Comparison of ENCODE assay signal across 1 cellular context in the genomic region with DNA sequence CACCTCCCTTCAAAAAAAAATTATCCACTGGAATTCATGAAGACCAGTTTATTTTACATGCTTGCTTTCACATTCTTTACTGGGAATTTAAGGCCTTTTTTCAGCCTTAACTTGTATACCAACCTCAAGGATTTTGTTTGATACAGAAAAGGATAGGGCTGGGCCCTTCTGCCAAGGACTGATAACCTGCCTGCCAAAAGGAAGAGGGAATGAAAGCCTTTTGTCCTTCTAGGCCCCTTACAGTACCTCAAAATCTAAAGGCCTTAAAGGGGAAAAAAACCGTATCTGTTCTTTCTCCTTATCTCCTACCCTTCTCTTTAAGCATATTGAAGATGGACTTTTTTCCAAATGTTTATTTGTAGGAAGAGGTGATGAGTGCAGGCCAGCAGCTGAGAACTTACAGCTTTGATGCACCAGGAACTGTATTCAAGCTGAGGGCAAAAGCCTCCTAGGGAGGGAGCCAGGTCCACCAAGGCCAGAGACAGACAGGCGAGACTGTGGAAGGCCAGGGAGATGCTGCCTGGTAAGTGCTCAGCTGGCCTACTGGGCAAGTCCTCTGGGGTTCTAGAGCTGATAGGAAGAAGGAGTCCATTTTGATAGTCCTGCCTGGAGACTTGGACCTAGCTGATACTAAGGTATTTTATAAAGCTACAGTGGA.
TF ChIP-seq lines count a peak whose summit lies in the region.

No MANE protein-coding gene starts in this region.

TF ChIP-seq in IMR-90, 13 proteins besides CTCF, POLR2A, EP300 and RAD21:
- no peak for TF ChIP-seq USF2 (IDR thresholded peaks at IDR 0.05; ENCODE audit: low read depth, low read length)
- TF ChIP-seq RFX5 (IDR thresholded peaks at IDR 0.05; ENCODE audit: low read depth, low read length): no peak
- TF ChIP-seq CHD1 (IDR thresholded peaks at IDR 0.05; ENCODE audit: low read depth, low read length): no peak
- TF ChIP-seq MAFK (IDR thresholded peaks at IDR 0.05; ENCODE audit: low read depth, low read length): no peak
- TF ChIP-seq RCOR1 (IDR thresholded peaks at IDR 0.05; ENCODE audit: insufficient replicate concordance, low read length): no peak
- no peak for TF ChIP-seq NFE2L2 (IDR thresholded peaks at IDR 0.05; ENCODE audit: low read depth, low read length)
- no peak for TF ChIP-seq FOS (IDR thresholded peaks at IDR 0.05; ENCODE audit: low read depth, low read length)
- TF ChIP-seq BHLHE40 (IDR thresholded peaks at IDR 0.05; ENCODE audit: low read depth, low read length): no peak
- TF ChIP-seq ELK1 (IDR thresholded peaks at IDR 0.05; ENCODE audit: borderline replicate concordance, low read depth, low read length): no peak
- no peak for TF ChIP-seq MAZ (IDR thresholded peaks at IDR 0.05; ENCODE audit: borderline replicate concordance, low read depth, low read length)
- no peak for TF ChIP-seq MXI1 (IDR thresholded peaks at IDR 0.05; ENCODE audit: borderline replicate concordance, low read depth, low read length)
- no peak for TF ChIP-seq CEBPB (IDR thresholded peaks at IDR 0.05; ENCODE audit: low read depth, low read length)
